ENCODE assay signal across 6 cellular contexts in genomic region chr11:49196002-49196401, GRCh38. TPM values are rescaled to one million over a fixed set of nuclear protein-coding genes. Genes with fewer than 3 reads are reported as not detected.
"Had no signal": no experiment of that assay in that cellular context is flagged by ENCODE, and none has a peak within 500 bp of the region (broad histone marks: within the 10 kb centered on the region; RNA-seq: fewer than 3 reads in every experiment).

No MANE protein-coding gene starts in this region.

RNA-seq across cellular contexts. Expression of gene FOLH1, which starts 12.4 kb away (rescaled TPM):
- total RNA-seq: left ventricle myocardium superior; lung microvascular endothelial cell; naive thymus-derived CD8-positive, alpha-beta T cell; neural crest cell; right atrium auricular region had no signal
- polyA plus RNA-seq: immature natural killer cell; naive thymus-derived CD8-positive, alpha-beta T cell had no signal
